Comparison of ENCODE assay signal across 15 cellular contexts in the genomic region with DNA sequence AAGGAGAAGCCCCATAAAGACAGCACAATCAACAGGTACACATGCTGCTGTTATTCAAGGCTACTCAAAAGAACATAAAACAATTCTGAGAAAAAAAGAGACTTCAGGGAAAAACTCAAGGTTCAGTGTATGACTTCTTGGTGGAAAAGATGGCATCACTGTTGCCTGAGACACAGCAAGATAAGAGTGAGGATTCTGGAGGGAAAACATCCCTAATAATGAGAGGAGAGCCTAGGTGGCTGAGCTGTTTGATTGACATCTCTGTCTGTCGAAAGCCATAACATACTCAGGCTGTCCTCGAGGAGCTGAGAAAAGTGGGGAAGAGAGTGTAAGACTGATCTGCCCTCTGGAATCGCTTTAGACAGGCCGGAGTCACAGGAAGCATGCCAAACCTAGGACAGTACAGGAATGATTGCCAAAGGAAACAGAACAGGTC.
A peak's percentile ranks its signal among the peaks of the same experiment; 100 is the strongest.
DNase-seq lines count a peak whose midpoint lies in the region; ATAC-seq, FAIRE-seq and TF ChIP-seq lines count a peak whose summit lies in the region.
"Had no signal": no experiment of that assay in that cellular context is flagged by ENCODE, and none has a peak within 500 bp of the region (broad histone marks: within the 10 kb centered on the region; RNA-seq: fewer than 3 reads in every experiment).

No MANE protein-coding gene starts in this region.

- H3K4me3 Mint-ChIP-seq in stimulated activated naive CD8-positive, alpha-beta T cell treated with anti-CD3 and anti-CD28 coated beads, Interleukin-15, Interleukin-2, amounts not matched to agents 100 ng/mL and 50 ng/mL, for 24 hours = peak overlapping the region; percentile 15
- H3K4me3 Mint-ChIP-seq: neural progenitor cell had no signal

- no peak for DNase-seq in stimulated activated naive CD8-positive, alpha-beta T cell treated with anti-CD3 and anti-CD28 coated beads, Interleukin-15, Interleukin-2, amounts not matched to agents 100 U/mL and 50 U/mL, for 24 hours
- no peak for DNase-seq in activated naive CD4-positive, alpha-beta T cell treated with anti-CD3 and anti-CD28 coated beads, Interleukin-2, amount 50 U/mL, for 72 hours (ENCODE audit: low spot score in 2 of 2)
- DNase-seq in keratinocyte (ENCODE audit: low read depth, low spot score) (no peak), NCI-H1417 (lab: John Stamatoyannopoulos, UW) (no peak), GM19239 (ENCODE audit: insufficient read length, low spot score) (no peak), HT-29 (ENCODE audit: low spot score) (no peak)
- DNase-seq: activated CD4-positive, CD25-positive, alpha-beta regulatory T cell; activated CD8-positive, alpha-beta memory T cell treated with anti-CD3 and anti-CD28 coated beads, Interleukin-2, amount 50 U/mL, for 48 hours; NCI-H2029 treated with DMSO at 0.1 percent for 48 hours; NCI-H524 treated with DMSO at 0.1 percent for 48 hours; SW 1271 had no signal

- H2AFZ ChIP-seq in keratinocyte (ENCODE audit: control insufficient read depth, low read length) = no peak overlapping the region
- H2AFZ ChIP-seq: neural progenitor cell had no signal

- no peak overlapping the region for H3K4me2 ChIP-seq in keratinocyte (ENCODE audit: control insufficient read depth, extremely low read depth, insufficient read depth, low read depth, low read length)

- no peak for FAIRE-seq in keratinocyte (lab: Jason Lieb, UNC)
- no peak for FAIRE-seq in GM19239 (lab: Jason Lieb, UNC)

- peak overlapping the region; percentile 99 for H3K27ac ChIP-seq in keratinocyte (ENCODE audit: control insufficient read depth, insufficient read depth, low read length)
- H3K27ac ChIP-seq: neural progenitor cell had no signal

- no peak overlapping the region for H3K9ac ChIP-seq in keratinocyte (ENCODE audit: control insufficient read depth, extremely low read depth, insufficient read depth, low read length)
- H3K9ac ChIP-seq: neural progenitor cell had no signal

- no peaks in the 10 kb centered on the region for H4K20me1 ChIP-seq in keratinocyte (ENCODE audit: control insufficient read depth, extremely low read depth, insufficient read depth, low read length)

- no peak for TF ChIP-seq CTCF in keratinocyte (optimal IDR thresholded peaks at IDR 0.05 in 1 of 3, IDR thresholded peaks at IDR 0.05 in 1 of 3, conservative IDR thresholded peaks at IDR 0.05 in 1 of 3; ENCODE audit: extremely low read depth in 1 of 3, insufficient read depth in 2 of 3, low read length in 3 of 3)

- peaks cover 0 to 3% of the 10 kb centered on the region in 2 experiments for H3K36me3 ChIP-seq in keratinocyte (ENCODE audit: control insufficient read depth in 2 of 2, extremely low read depth in 1 of 2, insufficient read depth in 2 of 2, low read length in 2 of 2)
- H3K36me3 ChIP-seq: neural progenitor cell had no signal

- H3K79me2 ChIP-seq in keratinocyte (ENCODE audit: control insufficient read depth, insufficient read depth, low read length) = peaks cover 3% of the 10 kb centered on the region

- no peaks in the 10 kb centered on the region for H3K9me3 ChIP-seq in keratinocyte (ENCODE audit: control insufficient read depth, low read depth, low read length)

- peaks cover 8% of the 10 kb centered on the region for H3K9me3 Mint-ChIP-seq in stimulated activated naive CD8-positive, alpha-beta T cell treated with anti-CD3 and anti-CD28 coated beads, Interleukin-15, Interleukin-2, amounts not matched to agents 100 ng/mL and 50 ng/mL, for 24 hours
- H3K9me3 Mint-ChIP-seq in activated naive CD4-positive, alpha-beta T cell treated with anti-CD3 and anti-CD28 coated beads, Interleukin-2, amount 50 U/mL, for 72 hours = peaks cover 11% of the 10 kb centered on the region in 2 donors

- peaks cover 71% of the 10 kb centered on the region for H3K4me1 ChIP-seq in keratinocyte (ENCODE audit: control insufficient read depth, extremely low read depth, insufficient read depth, low read length)

- H3K4me1 Mint-ChIP-seq in stimulated activated naive CD8-positive, alpha-beta T cell treated with anti-CD3 and anti-CD28 coated beads, Interleukin-15, Interleukin-2, amounts not matched to agents 100 ng/mL and 50 ng/mL, for 24 hours (ENCODE audit: low read depth) = peaks cover 100% of the 10 kb centered on the region

- dilution Hi-C loops in keratinocyte (cut with MboI; ENCODE audit: extremely low pct_ligation_motif_present, low sequenced_read_pairs) = no loop called here

- H3K4me3 ChIP-seq in keratinocyte (ENCODE audit: control insufficient read depth in 2 of 3, extremely low read depth in 1 of 3, insufficient read depth in 2 of 3, low read depth in 1 of 3, low read length in 3 of 3) = no peak overlapping the region
- H3K4me3 ChIP-seq: neural progenitor cell had no signal

- no peaks in the 10 kb centered on the region for H3K27me3 ChIP-seq in keratinocyte (ENCODE audit: control insufficient read depth, extremely low read depth, insufficient read depth, low read length)
- H3K27me3 ChIP-seq: neural progenitor cell had no signal

- H3K27me3 Mint-ChIP-seq in stimulated activated naive CD8-positive, alpha-beta T cell treated with anti-CD3 and anti-CD28 coated beads, Interleukin-15, Interleukin-2, amounts not matched to agents 100 ng/mL and 50 ng/mL, for 24 hours = no peaks in the 10 kb centered on the region

- no peak for ATAC-seq in stimulated activated naive CD8-positive, alpha-beta T cell treated with anti-CD3 and anti-CD28 coated beads, Interleukin-15, Interleukin-2, amounts not matched to agents 100 U/mL and 50 U/mL, for 24 hours
- ATAC-seq in activated naive CD4-positive, alpha-beta T cell treated with anti-CD3 and anti-CD28 coated beads, Interleukin-2, amount 50 U/mL, for 72 hours = no peak
- ATAC-seq in HG02798 (IDR thresholded peaks at IDR 0.05; ENCODE audit: poor library complexity, unreplicated experiment) = no peak
- ATAC-seq: Panc1 had no signal

- peaks cover 5% of the 10 kb centered on the region for H3K36me3 Mint-ChIP-seq in stimulated activated naive CD8-positive, alpha-beta T cell treated with anti-CD3 and anti-CD28 coated beads, Interleukin-15, Interleukin-2, amounts not matched to agents 100 ng/mL and 50 ng/mL, for 24 hours (ENCODE audit: low read depth)
- peaks cover 9 to 12% of the 10 kb centered on the region in 2 donors for H3K36me3 Mint-ChIP-seq in activated naive CD4-positive, alpha-beta T cell treated with anti-CD3 and anti-CD28 coated beads, Interleukin-2, amount 50 U/mL, for 72 hours
- H3K36me3 Mint-ChIP-seq: neural progenitor cell had no signal

- H3K27ac Mint-ChIP-seq in stimulated activated naive CD8-positive, alpha-beta T cell treated with anti-CD3 and anti-CD28 coated beads, Interleukin-15, Interleukin-2, amounts not matched to agents 100 ng/mL and 50 ng/mL, for 24 hours = peak overlapping the region; percentile 93
- H3K27ac Mint-ChIP-seq in activated naive CD4-positive, alpha-beta T cell treated with anti-CD3 and anti-CD28 coated beads, Interleukin-2, amount 50 U/mL, for 72 hours = peak overlapping the region; percentile 61 to 86
- H3K27ac Mint-ChIP-seq: neural progenitor cell had no signal

- no peaks in the 10 kb centered on the region for H3K9me1 ChIP-seq in keratinocyte (ENCODE audit: control insufficient read depth, extremely low read depth, insufficient read depth, low read length)
